ENCODE assay signal across 1 cellular context in genomic region chr2:36404312-36404711, GRCh38.
TF ChIP-seq lines count a peak whose summit lies in the region.

No MANE protein-coding gene starts in this region.

TF ChIP-seq in HepG2, 621 proteins besides CTCF, POLR2A, EP300 and RAD21 (continued from another document):
- TF ChIP-seq, protein P1, sequence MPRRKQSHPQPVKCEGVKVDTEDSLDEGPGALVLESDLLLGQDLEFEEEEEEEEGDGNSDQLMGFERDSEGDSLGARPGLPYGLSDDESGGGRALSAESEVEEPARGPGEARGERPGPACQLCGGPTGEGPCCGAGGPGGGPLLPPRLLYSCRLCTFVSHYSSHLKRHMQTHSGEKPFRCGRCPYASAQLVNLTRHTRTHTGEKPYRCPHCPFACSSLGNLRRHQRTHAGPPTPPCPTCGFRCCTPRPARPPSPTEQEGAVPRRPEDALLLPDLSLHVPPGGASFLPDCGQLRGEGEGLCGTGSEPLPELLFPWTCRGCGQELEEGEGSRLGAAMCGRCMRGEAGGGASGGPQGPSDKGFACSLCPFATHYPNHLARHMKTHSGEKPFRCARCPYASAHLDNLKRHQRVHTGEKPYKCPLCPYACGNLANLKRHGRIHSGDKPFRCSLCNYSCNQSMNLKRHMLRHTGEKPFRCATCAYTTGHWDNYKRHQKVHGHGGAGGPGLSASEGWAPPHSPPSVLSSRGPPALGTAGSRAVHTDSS (CRISPR knock-in tag; conservative IDR thresholded peaks at IDR 0.05): no peak
- TF ChIP-seq ZNF792 (CRISPR knock-in tag; IDR thresholded peaks at IDR 0.05) (no peak), TMF1 (CRISPR knock-in tag; IDR thresholded peaks at IDR 0.05; ENCODE audit: low read depth) (no peak), SIN3A (IDR thresholded peaks at IDR 0.05; ENCODE audit: borderline replicate concordance, low read depth, low read length) (no peak), NFIC (IDR thresholded peaks at IDR 0.05; ENCODE audit: low read length) (no peak), SMAD1 (CRISPR knock-in tag; IDR thresholded peaks at IDR 0.05; ENCODE audit: borderline replicate concordance, low read depth) (no peak), ZBTB7B (CRISPR knock-in tag; IDR thresholded peaks at IDR 0.05) (no peak)
